ENCODE assay signal across 27 cellular contexts in the genomic region with DNA sequence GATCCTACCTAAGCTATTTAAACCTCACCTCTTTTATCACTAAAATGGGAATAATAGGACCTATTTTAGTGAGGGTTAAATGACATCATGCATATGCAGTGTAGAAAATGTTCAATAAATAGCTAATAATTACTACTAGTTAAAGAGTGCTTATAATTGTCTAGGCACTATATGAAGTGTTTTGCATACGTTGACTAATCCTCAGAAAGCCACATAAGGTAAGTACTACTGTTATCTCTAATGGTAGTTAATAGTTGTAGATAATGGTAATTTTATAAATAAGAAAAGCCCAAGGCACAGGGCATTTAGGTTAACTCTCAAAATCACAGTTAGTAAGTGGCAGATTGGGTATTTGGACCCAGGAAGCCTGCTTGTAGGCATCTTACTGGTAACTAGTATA.
"Had no signal": no experiment of that assay in that cellular context is flagged by ENCODE, and none has a peak within 500 bp of the region (broad histone marks: within the 10 kb centered on the region; RNA-seq: fewer than 3 reads in every experiment).

No MANE protein-coding gene starts in this region.

- DNase-seq: activated effector memory CD4-positive, alpha-beta T cell treated with anti-CD3 and anti-CD28 coated beads, Interleukin-2, amount 50 U/mL, for 16 hours; activated effector memory CD4-positive, alpha-beta T cell treated with Interleukin-2 at 50 U/mL for 16 hours; activated gamma-delta T cell; activated gamma-delta T cell treated with Interleukin-2 at 50 U/mL for 16 hours; activated naive CD4-positive, alpha-beta T cell; activated naive CD4-positive, alpha-beta T cell treated with anti-CD3 and anti-CD28 coated beads for 36 hours; activated naive CD4-positive, alpha-beta T cell treated with anti-CD3 and anti-CD28 coated beads, Interleukin-2, amount 10 ng/mL, durations not matched to agents 7 days and 5 days; activated naive CD4-positive, alpha-beta T cell treated with anti-CD3 and anti-CD28 coated beads, Interleukin-2, amount 50 U/mL, for 16 hours; activated naive CD4-positive, alpha-beta T cell treated with Interleukin-2 at 50 U/mL for 16 hours; activated naive CD8-positive, alpha-beta T cell treated with anti-CD3 and anti-CD28 coated beads for 36 hours; activated naive CD8-positive, alpha-beta T cell treated with anti-CD3 and anti-CD28 coated beads, Interleukin-2, amount 10 ng/mL, durations not matched to agents 7 days and 5 days; activated naive CD8-positive, alpha-beta T cell treated with anti-CD3 and anti-CD28 coated beads, Interleukin-2, amount 50 U/mL, for 24 hours; activated T-cell treated with anti-CD3 and anti-CD28 coated beads, Interleukin-2, amount 50 U/mL, for 4 hours; activated T-cell treated with anti-CD3 and anti-CD28 coated beads, Interleukin-2, amount 50 U/mL, for 48 hours; activated T-cell treated with anti-CD3 and anti-CD28 coated beads, Interleukin-2, amount 50 U/mL, for 72 hours; adrenal gland; amniotic stem cell; amygdala; anterior cingulate cortex; aorta; body of pancreas; brain microvascular endothelial cell; caudate nucleus; central memory CD4-positive, alpha-beta T cell; cerebellar nuclear complex had no signal

- ATAC-seq: activated naive CD4-positive, alpha-beta T cell treated with anti-CD3 and anti-CD28 coated beads, Interleukin-2, amount 50 U/mL, for 72 hours; activated naive CD8-positive, alpha-beta T cell treated with anti-CD3 and anti-CD28 coated beads, Interleukin-2, amount 50 U/mL, for 24 hours; activated T-cell treated with anti-CD3 and anti-CD28 coated beads, Interleukin-2, amount 50 U/mL, for 4 hours; activated T-cell treated with anti-CD3 and anti-CD28 coated beads, Interleukin-2, amount 50 U/mL, for 72 hours; activated T-helper 17 cell treated with anti-CD3 and anti-CD28 coated beads, Interleukin-2, amount 50 U/mL, for 72 hours; body of pancreas had no signal
